ENCODE assay signal across 3 cellular contexts in the genomic region with DNA sequence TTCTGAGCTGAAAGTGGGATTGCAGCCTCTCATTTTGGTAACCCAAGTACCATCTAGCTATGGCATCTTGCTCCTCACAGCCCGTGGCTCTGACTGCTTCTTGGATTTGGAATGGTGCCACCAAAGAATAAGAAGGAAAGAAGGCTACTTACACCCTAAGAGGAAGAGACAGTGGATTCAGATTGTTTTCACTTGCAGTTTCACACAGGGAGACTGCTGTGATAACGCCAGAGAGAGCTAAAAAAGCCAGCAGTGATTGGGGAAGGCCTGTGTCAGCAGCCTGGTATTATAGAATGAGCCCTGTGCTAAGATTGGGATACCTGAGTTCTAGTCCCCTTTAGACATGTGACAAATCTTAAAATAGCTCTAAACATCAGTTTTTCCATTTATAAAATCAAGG.
TF ChIP-seq lines count a peak whose summit lies in the region.

No MANE protein-coding gene starts in this region.

TF ChIP-seq in HEK293, 187 proteins besides CTCF, POLR2A, EP300 and RAD21:
- TF ChIP-seq ZIC2 (tag by site-specific recombination; IDR thresholded peaks at IDR 0.05) = peak; percentile 41
- 0 out of 2 replicates have a peak, but pooled peaks have one; percentile 23 for TF ChIP-seq PRDM1 (tag by site-specific recombination; IDR thresholded peaks at IDR 0.05)
- no peak for TF ChIP-seq ZNF549 (tag by site-specific recombination; IDR thresholded peaks at IDR 0.05)

TF ChIP-seq in K562, 482 proteins besides CTCF, POLR2A, EP300 and RAD21:
- TF ChIP-seq BRD4 (IDR thresholded peaks at IDR 0.05) (no peak), ZNF766 (CRISPR knock-in tag; conservative IDR thresholded peaks at IDR 0.05) (no peak), GATAD2B (IDR thresholded peaks at IDR 0.05; ENCODE audit: borderline replicate concordance) (no peak), XRCC3 (IDR thresholded peaks at IDR 0.05) (no peak), ZFP36 (IDR thresholded peaks at IDR 0.05; ENCODE audit: low read depth, low read length, partially characterized antibody) (no peak), PCBP1 (IDR thresholded peaks at IDR 0.05; ENCODE audit: low read depth, low read length, poor library complexity, severe bottlenecking) (no peak), MXI1 (IDR thresholded peaks at IDR 0.05; ENCODE audit: low read depth, low read length) (no peak)
- TF ChIP-seq, protein P1, sequence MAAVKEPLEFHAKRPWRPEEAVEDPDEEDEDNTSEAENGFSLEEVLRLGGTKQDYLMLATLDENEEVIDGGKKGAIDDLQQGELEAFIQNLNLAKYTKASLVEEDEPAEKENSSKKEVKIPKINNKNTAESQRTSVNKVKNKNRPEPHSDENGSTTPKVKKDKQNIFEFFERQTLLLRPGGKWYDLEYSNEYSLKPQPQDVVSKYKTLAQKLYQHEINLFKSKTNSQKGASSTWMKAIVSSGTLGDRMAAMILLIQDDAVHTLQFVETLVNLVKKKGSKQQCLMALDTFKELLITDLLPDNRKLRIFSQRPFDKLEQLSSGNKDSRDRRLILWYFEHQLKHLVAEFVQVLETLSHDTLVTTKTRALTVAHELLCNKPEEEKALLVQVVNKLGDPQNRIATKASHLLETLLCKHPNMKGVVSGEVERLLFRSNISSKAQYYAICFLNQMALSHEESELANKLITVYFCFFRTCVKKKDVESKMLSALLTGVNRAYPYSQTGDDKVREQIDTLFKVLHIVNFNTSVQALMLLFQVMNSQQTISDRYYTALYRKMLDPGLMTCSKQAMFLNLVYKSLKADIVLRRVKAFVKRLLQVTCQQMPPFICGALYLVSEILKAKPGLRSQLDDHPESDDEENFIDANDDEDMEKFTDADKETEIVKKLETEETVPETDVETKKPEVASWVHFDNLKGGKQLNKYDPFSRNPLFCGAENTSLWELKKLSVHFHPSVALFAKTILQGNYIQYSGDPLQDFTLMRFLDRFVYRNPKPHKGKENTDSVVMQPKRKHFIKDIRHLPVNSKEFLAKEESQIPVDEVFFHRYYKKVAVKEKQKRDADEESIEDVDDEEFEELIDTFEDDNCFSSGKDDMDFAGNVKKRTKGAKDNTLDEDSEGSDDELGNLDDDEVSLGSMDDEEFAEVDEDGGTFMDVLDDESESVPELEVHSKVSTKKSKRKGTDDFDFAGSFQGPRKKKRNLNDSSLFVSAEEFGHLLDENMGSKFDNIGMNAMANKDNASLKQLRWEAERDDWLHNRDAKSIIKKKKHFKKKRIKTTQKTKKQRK (IDR thresholded peaks at IDR 0.05; ENCODE audit: borderline replicate concordance, low read depth, low read length) = no peak

TF ChIP-seq in HepG2, 621 proteins besides CTCF, POLR2A, EP300 and RAD21:
- TF ChIP-seq RORA (CRISPR knock-in tag; IDR thresholded peaks at IDR 0.05) (no peak), HNRNPH1 (optimal IDR thresholded peaks at IDR 0.05; ENCODE audit: low read depth, low read length) (no peak), MAFF (IDR thresholded peaks at IDR 0.05; ENCODE audit: low read depth, low read length) (no peak), FOXC1 (CRISPR knock-in tag; IDR thresholded peaks at IDR 0.05; ENCODE audit: borderline replicate concordance) (no peak), KDM2A (CRISPR knock-in tag; IDR thresholded peaks at IDR 0.05; ENCODE audit: borderline replicate concordance, low read depth) (no peak)
- TF ChIP-seq, protein P2, sequence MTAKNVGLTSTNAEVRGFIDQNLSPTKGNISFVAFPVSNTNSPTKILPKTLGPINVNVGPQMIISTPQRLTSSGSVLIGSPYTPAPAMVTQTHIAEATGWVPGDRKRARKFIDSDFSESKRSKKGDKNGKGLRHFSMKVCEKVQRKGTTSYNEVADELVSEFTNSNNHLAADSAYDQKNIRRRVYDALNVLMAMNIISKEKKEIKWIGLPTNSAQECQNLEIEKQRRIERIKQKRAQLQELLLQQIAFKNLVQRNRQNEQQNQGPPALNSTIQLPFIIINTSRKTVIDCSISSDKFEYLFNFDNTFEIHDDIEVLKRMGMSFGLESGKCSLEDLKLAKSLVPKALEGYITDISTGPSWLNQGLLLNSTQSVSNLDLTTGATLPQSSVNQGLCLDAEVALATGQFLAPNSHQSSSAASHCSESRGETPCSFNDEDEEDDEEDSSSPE (CRISPR knock-in tag; IDR thresholded peaks at IDR 0.05) = no peak
